ENCODE assay signal across 8 cellular contexts in the genomic region with DNA sequence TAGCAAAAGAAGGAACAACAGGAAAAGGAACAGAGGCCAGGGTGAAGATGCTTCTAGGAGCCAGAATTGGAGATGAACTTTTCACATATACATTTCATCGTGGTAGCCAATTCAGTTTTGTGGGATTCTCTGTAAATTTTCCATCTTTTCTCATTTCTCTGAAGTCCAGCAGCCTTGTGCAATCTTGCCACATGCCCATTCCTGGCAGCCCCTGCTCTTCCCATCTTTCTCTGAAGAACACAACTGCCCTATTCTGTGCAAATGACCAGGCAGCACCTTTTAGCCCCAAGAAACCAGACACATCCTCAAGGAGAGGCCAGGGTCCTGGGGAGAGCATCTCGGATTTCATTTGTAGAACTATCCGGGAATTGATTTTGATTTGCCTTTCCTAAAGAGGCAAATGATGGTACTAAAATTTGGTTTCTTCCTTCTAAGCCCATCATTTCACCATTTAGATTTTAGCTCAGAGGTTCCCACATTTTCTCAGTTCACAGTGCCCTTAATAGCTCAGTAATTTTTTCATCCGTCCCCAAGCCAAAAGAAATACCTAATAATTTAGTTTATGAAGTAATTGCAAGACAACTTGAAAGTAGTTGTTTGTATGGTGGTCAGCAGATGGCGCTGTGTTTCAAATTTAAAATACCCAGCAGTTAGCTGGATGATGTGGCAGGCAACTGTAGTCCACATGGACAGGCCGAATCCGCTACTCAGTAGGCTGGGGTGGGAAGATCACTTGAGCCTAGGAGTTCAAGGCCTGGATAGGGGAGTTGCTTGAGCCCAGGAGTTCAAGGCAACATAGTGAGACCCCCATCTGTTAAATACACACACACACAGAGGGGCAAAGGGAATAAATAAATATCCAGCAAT.
A peak's percentile ranks its signal among the peaks of the same experiment; 100 is the strongest.
DNase-seq lines count a peak whose midpoint lies in the region; ATAC-seq lines count a peak whose summit lies in the region.

No MANE protein-coding gene starts in this region.

- H2BK15ac ChIP-seq in mesendoderm (replicated peaks; ENCODE audit: low read depth), result no peak overlapping the region

- no peaks in the 10 kb centered on the region for H3K79me2 ChIP-seq in mesendoderm (ENCODE audit: control insufficient read depth, insufficient read depth, low read length)

- H3K27ac ChIP-seq in mesendoderm (ENCODE audit: low read depth, low read length), result no peak overlapping the region

- H4K5ac ChIP-seq in mesendoderm (ENCODE audit: low read length), result no peak overlapping the region

- H3K27me3 Mint-ChIP-seq in effector memory CD8-positive, alpha-beta T cell, result no peaks in the 10 kb centered on the region

- no peak overlapping the region for H2BK5ac ChIP-seq in mesendoderm (ENCODE audit: low read length)

- ATAC-seq in HG02588 (IDR thresholded peaks at IDR 0.05; ENCODE audit: unreplicated experiment) (peak; percentile 53), GM21786 (IDR thresholded peaks at IDR 0.05; ENCODE audit: unreplicated experiment) (no peak)
- peak; percentile 50 for ATAC-seq in effector memory CD8-positive, alpha-beta T cell (replicated peaks)

- H3K4ac ChIP-seq in mesendoderm (ENCODE audit: low read depth, low read length), result no peak overlapping the region

- no peak overlapping the region for H3K4me2 ChIP-seq in mesendoderm (ENCODE audit: low read length)

- no peak overlapping the region for H2AK5ac ChIP-seq in mesendoderm (ENCODE audit: low read length)

- no peak overlapping the region for H3K27ac Mint-ChIP-seq in effector memory CD8-positive, alpha-beta T cell

- H3K9me3 Mint-ChIP-seq in effector memory CD8-positive, alpha-beta T cell, result no peaks in the 10 kb centered on the region

- no peak overlapping the region for H3K23ac ChIP-seq in mesendoderm (ENCODE audit: low read length)

- no CpG with 5 or more reads among the region's 7 CpGs for WGBS in mesendoderm (ENCODE audit: extremely low coverage, insufficient coverage, low lambda C conversion rate)

- no peak overlapping the region for H3K4me3 ChIP-seq in mesendoderm (ENCODE audit: low read length)

- no peaks in the 10 kb centered on the region for H3K27me3 ChIP-seq in mesendoderm (ENCODE audit: insufficient read depth, low read length, poor library complexity)

- H3K79me1 ChIP-seq in mesendoderm (ENCODE audit: low read length), result no peaks in the 10 kb centered on the region

- no peak overlapping the region for H3K9ac ChIP-seq in mesendoderm (ENCODE audit: low read length)

- H3K56ac ChIP-seq in mesendoderm (ENCODE audit: low read length), result peak overlapping the region; percentile 69

- no peak overlapping the region for H3K18ac ChIP-seq in mesendoderm (ENCODE audit: low read length)

- no peak overlapping the region for H4K8ac ChIP-seq in mesendoderm (ENCODE audit: low read depth, low read length)

- no peak overlapping the region for H2BK120ac ChIP-seq in mesendoderm (ENCODE audit: low read depth, low read length)

- no peak overlapping the region for H3K4me3 Mint-ChIP-seq in effector memory CD8-positive, alpha-beta T cell

- peak; percentile 69 for DNase-seq in D341Med (ENCODE audit: low spot score)
- peak; percentile 42 for DNase-seq in NCI-H446 treated with DMSO at 0.1 percent for 48 hours (lab: John Stamatoyannopoulos, UW)
- DNase-seq in activated CD4-positive, alpha-beta T cell treated with anti-CD3 and anti-CD28 coated beads, Interleukin-2, amount 50 U/mL, for 48 hours, result peak; percentile 47 to 66
- peak; percentile 24 to 42 (median 24) for DNase-seq in effector memory CD8-positive, alpha-beta T cell
- peak; percentile 86 for DNase-seq in mesendoderm
- DNase-seq in stimulated activated CD8-positive, alpha-beta memory T cell treated with anti-CD3 and anti-CD28 coated beads, Interleukin-7, amount 100 ng/mL, for 1 hour (ENCODE audit: low read depth in 2 of 2), result peak; percentile 4 to 31

- H3K36me3 Mint-ChIP-seq in effector memory CD8-positive, alpha-beta T cell (ENCODE audit: insufficient read depth), result peaks cover 73% of the 10 kb centered on the region

- H3K36me3 ChIP-seq in mesendoderm (ENCODE audit: control insufficient read depth, insufficient read depth, low read length), result peaks cover 2% of the 10 kb centered on the region

- H3K4me1 ChIP-seq in mesendoderm (ENCODE audit: control insufficient read depth, low read depth, low read length), result no peaks in the 10 kb centered on the region

- H3K4me1 Mint-ChIP-seq in effector memory CD8-positive, alpha-beta T cell (ENCODE audit: low read depth in 2 of 2), result no peaks in the 10 kb centered on the region

Comparison
In these comparisons a context has a peak if more than half of its experiments do, and no peak if none do; other contexts are left out.
1. DNase-seq: peak in every context shown above with its lines; median percentile 86 in mesendoderm; 69 in D341Med; 56 in activated CD4-positive, alpha-beta T cell treated with anti-CD3 and anti-CD28 coated beads, Interleukin-2, amount 50 U/mL, for 48 hours; 42 in NCI-H446 treated with DMSO at 0.1 percent for 48 hours; 24 in effector memory CD8-positive, alpha-beta T cell; 18 in stimulated activated CD8-positive, alpha-beta memory T cell treated with anti-CD3 and anti-CD28 coated beads, Interleukin-7, amount 100 ng/mL, for 1 hour.